In genomic region chr7:36607206-36607515, GRCh38 we compare ENCODE assay signal across 32 cellular contexts.
DNase-seq lines count a peak whose midpoint lies in the region; ATAC-seq and TF ChIP-seq lines count a peak whose summit lies in the region.
"Had no signal": no experiment of that assay in that cellular context is flagged by ENCODE, and none has a peak within 500 bp of the region (broad histone marks: within the 10 kb centered on the region; RNA-seq: fewer than 3 reads in every experiment).

No MANE protein-coding gene starts in this region.

- no peaks in the 10 kb centered on the region for H3K9me3 ChIP-seq in tibial nerve
- H3K9me3 ChIP-seq: breast epithelium, esophagus squamous epithelium, left lung, suprapubic skin had no signal

- H3K4me3 Mint-ChIP-seq in naive thymus-derived CD8-positive, alpha-beta T cell = peak overlapping the region in 7 of 10 donors; percentile 64 to 85 (median 80)
- H3K4me3 Mint-ChIP-seq: activated CD4-positive, alpha-beta memory T cell treated with anti-CD3 and anti-CD28 coated beads for 36 hours; activated naive CD4-positive, alpha-beta T cell treated with anti-CD3 and anti-CD28 coated beads, Interleukin-2, amount 10 ng/mL, durations not matched to agents 7 days and 5 days; activated T-helper 1 cell treated with anti-CD3 and anti-CD28 coated beads, Interleukin-12 subunit alpha, Interleukin-12 subunit beta, Interleukin-2, Interleukin-4 antibody, amounts not matched to agents 30 ng/mL and 10 ng/mL and 1 ng/mL, durations not matched to agents 14 hours and 24 hours and 36 hours; CD14-positive monocyte; GM23338; nephron; stimulated activated memory B cell treated with anti-CD40 and anti-IgM and Interleukin-4, amounts not matched to agents 10 μg/mL and 1 μg/mL and 100 μg/mL, for 72 hours had no signal

- no peak for TF ChIP-seq EP300 in tibial nerve (IDR thresholded peaks at IDR 0.05)

- DNase-seq in NCI-H1436 (lab: John Stamatoyannopoulos, UW) = peak; percentile 14
- DNase-seq in NCI-H1436 treated with DMSO at 0.1 percent for 48 hours (lab: John Stamatoyannopoulos, UW) = no peak
- DNase-seq in SK-N-DZ (ENCODE audit: low spot score) = peak; percentile 50
- DNase-seq in naive thymus-derived CD8-positive, alpha-beta T cell = no peak
- peak in 2 of 49 donors; percentile 6 to 25 for DNase-seq in substantia nigra (lab: John Stamatoyannopoulos, UW)
- DNase-seq in tibial nerve (ENCODE audit: low spot score in 2 of 2) = no peak
- no peak for DNase-seq in midbrain (lab: John Stamatoyannopoulos, UW)
- no peak for DNase-seq in DMS53 (lab: John Stamatoyannopoulos, UW)
- DNase-seq: activated CD4-positive, alpha-beta memory T cell treated with anti-CD3 and anti-CD28 coated beads for 36 hours; activated CD4-positive, CD25-positive, alpha-beta regulatory T cell; activated CD8-positive, alpha-beta memory T cell treated with anti-CD3 and anti-CD28 coated beads, Interleukin-2, amount 50 U/mL, for 4 hours; activated naive CD4-positive, alpha-beta T cell treated with anti-CD3 and anti-CD28 coated beads, Interleukin-2, amount 10 ng/mL, durations not matched to agents 7 days and 5 days; esophagus squamous epithelium; foreskin melanocyte; IMR-90; NCI-H226; posterior cingulate gyrus; stimulated activated CD4-positive, alpha-beta T cell treated with anti-CD3 and anti-CD28 coated beads, Interleukin-12 subunit alpha, Interleukin-12 subunit beta, amount 100 ng/mL, for 4 hours; stimulated activated CD4-positive, alpha-beta T cell treated with anti-CD3 and anti-CD28 coated beads, Interleukin-4, amount 100 ng/mL, for 1 hour; T-helper 1 cell had no signal

- H3K9me3 Mint-ChIP-seq in naive thymus-derived CD8-positive, alpha-beta T cell = no peaks in the 10 kb centered on the region
- H3K9me3 Mint-ChIP-seq: activated CD4-positive, alpha-beta memory T cell treated with anti-CD3 and anti-CD28 coated beads for 36 hours; activated naive CD4-positive, alpha-beta T cell treated with anti-CD3 and anti-CD28 coated beads, Interleukin-2, amount 10 ng/mL, durations not matched to agents 7 days and 5 days; activated T-helper 1 cell treated with anti-CD3 and anti-CD28 coated beads, Interleukin-12 subunit alpha, Interleukin-12 subunit beta, Interleukin-2, Interleukin-4 antibody, amounts not matched to agents 30 ng/mL and 10 ng/mL and 1 ng/mL, durations not matched to agents 14 hours and 24 hours and 36 hours; CD14-positive monocyte; GM23338; nephron; stimulated activated memory B cell treated with anti-CD40 and anti-IgM and Interleukin-4, amounts not matched to agents 10 μg/mL and 1 μg/mL and 100 μg/mL, for 72 hours had no signal

- POLR2A ChIA-PET in naive thymus-derived CD8-positive, alpha-beta T cell (lab: Charles Lee) = interaction anchor here (0.8 to 10.0 kb wide), 3 partner anchors 21 to 36 kb away, joined by 3 to 97 read pairs (median 4); no protein-coding TSS in a partner anchor

- H3K27ac Mint-ChIP-seq in naive thymus-derived CD8-positive, alpha-beta T cell = peak overlapping the region; percentile 43 to 96 (median 88)
- H3K27ac Mint-ChIP-seq: activated CD4-positive, alpha-beta memory T cell treated with anti-CD3 and anti-CD28 coated beads for 36 hours; activated naive CD4-positive, alpha-beta T cell treated with anti-CD3 and anti-CD28 coated beads, Interleukin-2, amount 10 ng/mL, durations not matched to agents 7 days and 5 days; activated T-helper 1 cell treated with anti-CD3 and anti-CD28 coated beads, Interleukin-12 subunit alpha, Interleukin-12 subunit beta, Interleukin-2, Interleukin-4 antibody, amounts not matched to agents 30 ng/mL and 10 ng/mL and 1 ng/mL, durations not matched to agents 14 hours and 24 hours and 36 hours; GM23338; stimulated activated memory B cell treated with anti-CD40 and anti-IgM and Interleukin-4, amounts not matched to agents 10 μg/mL and 1 μg/mL and 100 μg/mL, for 72 hours had no signal

- H3K4me1 Mint-ChIP-seq in naive thymus-derived CD8-positive, alpha-beta T cell = peaks cover 39 to 67% (median 53%) of the 10 kb centered on the region in 4 donors
- H3K4me1 Mint-ChIP-seq: stimulated activated memory B cell treated with anti-CD40 and anti-IgM and Interleukin-4, amounts not matched to agents 10 μg/mL and 1 μg/mL and 100 μg/mL, for 72 hours had no signal

- H3K36me3 ChIP-seq in tibial nerve = no peaks in the 10 kb centered on the region
- H3K36me3 ChIP-seq: breast epithelium, esophagus squamous epithelium, suprapubic skin had no signal

- H3K27me3 Mint-ChIP-seq in naive thymus-derived CD8-positive, alpha-beta T cell = no peaks in the 10 kb centered on the region
- H3K27me3 Mint-ChIP-seq: activated CD4-positive, alpha-beta memory T cell treated with anti-CD3 and anti-CD28 coated beads for 36 hours had no signal

- peak in 1 of 2 donors; percentile 10 for ATAC-seq in naive thymus-derived CD8-positive, alpha-beta T cell
- ATAC-seq: sciatic nerve had no signal

- no peak overlapping the region for H3K4me3 ChIP-seq in tibial nerve
- H3K4me3 ChIP-seq: breast epithelium, coronary artery, esophagus squamous epithelium, GM23338, left lung, suprapubic skin had no signal

- no peak for TF ChIP-seq CTCF in tibial nerve (IDR thresholded peaks at IDR 0.05)

- WGBS in tibial nerve, 2 donors = 37 to 65% methylated on average over 2 of the region's 2 CpGs

- H3K27ac ChIP-seq in substantia nigra (ENCODE audit: low read depth, low read length, poor library complexity, severe bottlenecking) = peak overlapping the region; percentile 39
- no peak overlapping the region for H3K27ac ChIP-seq in tibial nerve
- H3K27ac ChIP-seq: 22Rv1, breast epithelium, coronary artery, esophagus squamous epithelium, left lung, RWPE1, suprapubic skin had no signal

- TF ChIP-seq POLR2A in tibial nerve (IDR thresholded peaks at IDR 0.05) = no peak

- H3K4me1 ChIP-seq in tibial nerve = no peaks in the 10 kb centered on the region
- H3K4me1 ChIP-seq: breast epithelium, left lung, suprapubic skin had no signal

- H3K27me3 ChIP-seq in tibial nerve = no peaks in the 10 kb centered on the region
- H3K27me3 ChIP-seq: breast epithelium, esophagus squamous epithelium, left lung, suprapubic skin had no signal

- H3K36me3 Mint-ChIP-seq in naive thymus-derived CD8-positive, alpha-beta T cell = peaks cover 0 to 39% (median 22%) of the 10 kb centered on the region in 3 donors
- H3K36me3 Mint-ChIP-seq: activated CD4-positive, alpha-beta memory T cell treated with anti-CD3 and anti-CD28 coated beads for 36 hours; activated naive CD4-positive, alpha-beta T cell treated with anti-CD3 and anti-CD28 coated beads, Interleukin-2, amount 10 ng/mL, durations not matched to agents 7 days and 5 days; stimulated activated memory B cell treated with anti-CD40 and anti-IgM and Interleukin-4, amounts not matched to agents 10 μg/mL and 1 μg/mL and 100 μg/mL, for 72 hours had no signal

Comparison
In these comparisons a context has a peak if more than half of its experiments do, and no peak if none do; other contexts are left out.
1. DNase-seq: peak in NCI-H1436 (single experiment) and SK-N-DZ (single experiment); none in NCI-H1436 treated with DMSO at 0.1 percent for 48 hours (single experiment), naive thymus-derived CD8-positive, alpha-beta T cell (0 of 10), tibial nerve (0 of 2), midbrain (single experiment) and DMS53 (single experiment).